ENCODE assay signal across 20 cellular contexts in genomic region chr16:65410801-65411200, GRCh38.
DNase-seq lines count a peak whose midpoint lies in the region; ATAC-seq and TF ChIP-seq lines count a peak whose summit lies in the region.
"Had no signal": no experiment of that assay in that cellular context is flagged by ENCODE, and none has a peak within 500 bp of the region (broad histone marks: within the 10 kb centered on the region; RNA-seq: fewer than 3 reads in every experiment).

No MANE protein-coding gene starts in this region.

- H3K4me1 ChIP-seq in IMR-90 (ENCODE audit: control insufficient read depth, insufficient read depth, low read length) (no peaks in the 10 kb centered on the region), SJSA1 (replicated peaks) (peaks cover 44% of the 10 kb centered on the region)

- no peak overlapping the region for H2BK15ac ChIP-seq in IMR-90 (ENCODE audit: low read depth, low read length)

- H2AK5ac ChIP-seq in IMR-90 (ENCODE audit: low read depth, low read length): no peak overlapping the region

- BruUV-seq in IMR-90 (replicated peaks; lab: Mats Ljungman, UMichigan): no TSS peak

- no peak overlapping the region for H3K18ac ChIP-seq in IMR-90 (ENCODE audit: low read depth, low read length)

- no peak overlapping the region for H3K4ac ChIP-seq in IMR-90 (ENCODE audit: low read depth, low read length)

- no peak overlapping the region for H2AFZ ChIP-seq in IMR-90 (replicated peaks; ENCODE audit: low read length, poor library complexity)

- intact Hi-C loops in IMR-90 (cut with micrococcal nuclease): loop anchor here (5.0 kb wide), 1 partner anchor 288 kb away; the partner anchor contains the start of gene CDH11

- H4K20me1 ChIP-seq in IMR-90 (ENCODE audit: insufficient read depth, low read length): no peaks in the 10 kb centered on the region

- H2AK9ac ChIP-seq in IMR-90 (replicated peaks; ENCODE audit: low read depth, low read length, poor library complexity): no peak overlapping the region

- H2BK20ac ChIP-seq in IMR-90 (ENCODE audit: low read depth, low read length): no peak overlapping the region

- H3K36me3 ChIP-seq in IMR-90 (ENCODE audit: control insufficient read depth, insufficient read depth, low read length) (no peaks in the 10 kb centered on the region), SJSA1 (no peaks in the 10 kb centered on the region)
- H3K36me3 ChIP-seq: SJCRH30 had no signal

- dilution Hi-C loops in IMR-90 (cut with HindIII; ENCODE audit: low sequenced_read_pairs, unreplicated experiment): no loop called here

- peak; percentile 81 for DNase-seq in IMR-90
- peak; percentile 48 to 50 for DNase-seq in SJSA1 (ENCODE audit: low read depth in 1 of 2, low spot score in 2 of 2)
- DNase-seq in epithelial cell of prostate (ENCODE audit: low read depth, low spot score): peak; percentile 18
- peak; percentile 17 for DNase-seq in renal cortical epithelial cell (ENCODE audit: low read depth)
- DNase-seq in C1 segment of cervical spinal cord (lab: John Stamatoyannopoulos, UW): no peak
- DNase-seq in coronary artery (ENCODE audit: low spot score): no peak
- no peak for DNase-seq in T-helper 9 cell
- DNase-seq: COR-L47, DMS53, GDM1, GM23248, HFFc6, NCI-H1417, NCI-H2029, NCI-H510A treated with DMSO at 0.1 percent for 48 hours, RPMI8226 had no signal

- no peak overlapping the region for H3K27ac ChIP-seq in IMR-90 (ENCODE audit: insufficient read depth, low read length)
- no peak overlapping the region for H3K27ac ChIP-seq in SJSA1
- H3K27ac ChIP-seq in epithelial cell of prostate: no peak overlapping the region
- H3K27ac ChIP-seq in coronary artery: no peak overlapping the region
- H3K27ac ChIP-seq: C4-2B, GM23248, SJCRH30 had no signal

- H3K9ac ChIP-seq in IMR-90 (ENCODE audit: low read depth, low read length): no peak overlapping the region
- H3K9ac ChIP-seq: GM23248 had no signal

- no peak for TF ChIP-seq RAD21 in IMR-90 (IDR thresholded peaks at IDR 0.05; ENCODE audit: low read length)

- H2BK120ac ChIP-seq in IMR-90 (ENCODE audit: low read depth, low read length): no peak overlapping the region

- no peak overlapping the region for H3K14ac ChIP-seq in IMR-90 (replicated peaks; ENCODE audit: low read depth, low read length)

- H3K27me3 ChIP-seq in IMR-90 (ENCODE audit: control insufficient read depth, insufficient read depth, low read length): no peaks in the 10 kb centered on the region
- no peaks in the 10 kb centered on the region for H3K27me3 ChIP-seq in SJSA1 (replicated peaks)
- H3K27me3 ChIP-seq: SJCRH30 had no signal

- TF ChIP-seq CTCF in IMR-90 (conservative IDR thresholded peaks at IDR 0.05; ENCODE audit: low read depth, low read length) (no peak), coronary artery (IDR thresholded peaks at IDR 0.05) (no peak)

- H3K4me3 ChIP-seq in IMR-90 (ENCODE audit: insufficient read depth, low read depth, low read length) (no peak overlapping the region), SJSA1 (no peak overlapping the region), coronary artery (no peak overlapping the region)
- H3K4me3 ChIP-seq: GM23248, SJCRH30 had no signal

- no peak overlapping the region for H4K8ac ChIP-seq in IMR-90 (ENCODE audit: low read depth in 2 of 2, low read length in 2 of 2)

- TF ChIP-seq POLR2A in IMR-90 (IDR thresholded peaks at IDR 0.05; ENCODE audit: low read depth, low read length): no peak

- in situ Hi-C loops in IMR-90 (cut with MboI; ENCODE audit: low sequenced_read_pairs): no loop called here

- ATAC-seq in IMR-90 (ENCODE audit: low read depth) (peak; percentile 71), HG03571 (IDR thresholded peaks at IDR 0.05; ENCODE audit: unreplicated experiment) (no peak)
- ATAC-seq: HepG2 had no signal

- H3K23ac ChIP-seq in IMR-90 (ENCODE audit: low read depth, low read length): no peak overlapping the region

- no peak overlapping the region for H4K91ac ChIP-seq in IMR-90 (ENCODE audit: insufficient read depth, low read depth, low read length)

- POLR2A ChIA-PET in IMR-90 (lab: Charles Lee; ENCODE audit: unreplicated experiment): no interaction called here

- no peaks in the 10 kb centered on the region for H3K9me3 ChIP-seq in IMR-90 (ENCODE audit: control insufficient read depth, insufficient read depth, low read length)
- no peaks in the 10 kb centered on the region for H3K9me3 ChIP-seq in SJSA1 (replicated peaks)
- H3K9me3 ChIP-seq: SJCRH30 had no signal

- H3K56ac ChIP-seq in IMR-90 (ENCODE audit: extremely low read depth, insufficient read depth, low read length): no peak overlapping the region

- CTCF ChIA-PET in IMR-90 (lab: Yijun Ruan, JAX): interaction anchor here (0.7 kb wide), 1 partner anchor 39 kb away, joined by 3 read pairs; no protein-coding TSS in a partner anchor

- H4K5ac ChIP-seq in IMR-90 (ENCODE audit: low read depth, low read length): no peak overlapping the region

- H2BK5ac ChIP-seq in IMR-90 (ENCODE audit: low read depth, low read length, poor library complexity, severe bottlenecking): no peak overlapping the region

- no peaks in the 10 kb centered on the region for H3K9me1 ChIP-seq in IMR-90 (ENCODE audit: insufficient read depth, low read length)

- H3K79me1 ChIP-seq in IMR-90 (ENCODE audit: low read depth in 1 of 2, low read length in 2 of 2): no peaks in the 10 kb centered on the region

- 67% methylated on average over 1 of the region's 4 CpGs; no CpG with 5 or more reads in 1 of the 2 experiments for WGBS in IMR-90 (ENCODE audit: extremely low coverage in 2 of 2, insufficient read length in 1 of 2), 2 experiments

- H3K4me2 ChIP-seq in IMR-90 (ENCODE audit: low read depth, low read length): no peak overlapping the region

TF ChIP-seq in IMR-90, 13 proteins besides CTCF, POLR2A, EP300 and RAD21:
- TF ChIP-seq NFE2L2 (IDR thresholded peaks at IDR 0.05; ENCODE audit: low read depth, low read length) (no peak), FOS (IDR thresholded peaks at IDR 0.05; ENCODE audit: low read depth, low read length) (peak; percentile 21; the same call in 1 of the 2 replicates), CHD1 (IDR thresholded peaks at IDR 0.05; ENCODE audit: low read depth, low read length) (no peak)

Comparison
In these comparisons a context has a peak if more than half of its experiments do, and no peak if none do; other contexts are left out.
1. DNase-seq: peak in IMR-90 (single experiment), SJSA1 (2 of 2), epithelial cell of prostate (single experiment) and renal cortical epithelial cell (single experiment); none in C1 segment of cervical spinal cord (0 of 14), coronary artery (single experiment) and T-helper 9 cell (single experiment).